In genomic region chr21:39349211-39350093, GRCh38 we compare ENCODE assay signal across 8 cellular contexts. TPM values are rescaled to one million over a fixed set of nuclear protein-coding genes. Genes with fewer than 3 reads are reported as not detected.
A peak's percentile ranks its signal among the peaks of the same experiment; 100 is the strongest.
DNase-seq lines count a peak whose midpoint lies in the region; ATAC-seq and TF ChIP-seq lines count a peak whose summit lies in the region.

No MANE protein-coding gene starts in this region.

- H3K9me3 ChIP-seq in ovary = no peaks in the 10 kb centered on the region
- no peaks in the 10 kb centered on the region for H3K9me3 ChIP-seq in thyroid gland

- H3K4me1 ChIP-seq in ovary (ENCODE audit: insufficient read depth) = peaks cover 3% of the 10 kb centered on the region
- peaks cover 5 to 6% of the 10 kb centered on the region in 2 donors for H3K4me1 ChIP-seq in thyroid gland

- H3K9me3 Mint-ChIP-seq in activated naive CD8-positive, alpha-beta T cell treated with anti-CD3 and anti-CD28 coated beads for 36 hours = no peaks in the 10 kb centered on the region

- H3K27me3 Mint-ChIP-seq in activated naive CD8-positive, alpha-beta T cell treated with anti-CD3 and anti-CD28 coated beads for 36 hours = no peaks in the 10 kb centered on the region

- H3K27ac Mint-ChIP-seq in activated naive CD8-positive, alpha-beta T cell treated with anti-CD3 and anti-CD28 coated beads for 36 hours = peak overlapping the region; percentile 99

- H3K4me3 ChIP-seq in ovary = peak overlapping the region; percentile 53
- peak overlapping the region in 2 of 3 donors; percentile 7 to 64 for H3K4me3 ChIP-seq in thyroid gland (replicated peaks in 1 of 3)

- intact Hi-C loops in Right ventricle myocardium inferior (cut with DNase I) = loop anchor here (2.0 kb wide), 3 partner anchors 31 to 39 kb away; partner anchors contain the start of gene BRWD1
- intact Hi-C loops in ovary (cut with DNase I) = loop anchor here in 3 of 4 donors (2.0 to 5.0 kb wide), 3 partner anchors 37 to 39 kb away; partner anchors contain the start of gene BRWD1 (in 1 of the 3)
- intact Hi-C loops in thyroid gland (cut with DNase I) = loop anchor here (2.0 to 5.0 kb wide), 2 partner anchors 37 to 38 kb away; partner anchors contain the start of gene BRWD1

- WGBS in ovary, 3 donors = 4 to 17% (median 8%) methylated on average over 32 to 56 of the region's 56 CpGs
- 9 to 10% methylated on average over 32 to 43 of the region's 56 CpGs for WGBS in thyroid gland, 2 donors

- H3K27me3 ChIP-seq in ovary (no peaks in the 10 kb centered on the region), thyroid gland (no peaks in the 10 kb centered on the region)

- DNase-seq in NCI-H1105 (lab: John Stamatoyannopoulos, UW) (peak; percentile 98), SKM-1 (lab: John Stamatoyannopoulos, UW; ENCODE audit: unreplicated experiment) (peak; percentile 90), Right ventricle myocardium inferior (ENCODE audit: missing footprints) (peak; percentile 98), ovary (peak; percentile 94 to 98 (median 95)), thyroid gland (peak; percentile 99)
- peak; percentile 98 for DNase-seq in activated naive CD8-positive, alpha-beta T cell treated with anti-CD3 and anti-CD28 coated beads for 36 hours

- H3K4me3 Mint-ChIP-seq in activated naive CD8-positive, alpha-beta T cell treated with anti-CD3 and anti-CD28 coated beads for 36 hours = peak overlapping the region; percentile 99

- TF ChIP-seq POLR2A in GM10847 (IDR thresholded peaks at IDR 0.05; ENCODE audit: extremely low read depth, insufficient read length) (peak; percentile 66), ovary (IDR thresholded peaks at IDR 0.05) (no peak), thyroid gland (IDR thresholded peaks at IDR 0.05) (peak in 1 of 2 donors; percentile 25)

- H3K27ac ChIP-seq in ovary = peak overlapping the region; percentile 95
- peak overlapping the region; percentile 52 to 83 (median 74) for H3K27ac ChIP-seq in thyroid gland

- H3K36me3 Mint-ChIP-seq in activated naive CD8-positive, alpha-beta T cell treated with anti-CD3 and anti-CD28 coated beads for 36 hours = peaks cover 31% of the 10 kb centered on the region

- peak; percentile 86 for ATAC-seq in HG02642 (IDR thresholded peaks at IDR 0.05; ENCODE audit: poor library complexity, unreplicated experiment)
- ATAC-seq in Right ventricle myocardium inferior = peak; percentile 96

- peaks cover 31% of the 10 kb centered on the region for H3K4me1 Mint-ChIP-seq in activated naive CD8-positive, alpha-beta T cell treated with anti-CD3 and anti-CD28 coated beads for 36 hours

- no peak for TF ChIP-seq EP300 in ovary (IDR thresholded peaks at IDR 0.05)

- no peak for TF ChIP-seq CTCF in ovary (IDR thresholded peaks at IDR 0.05)
- no peak for TF ChIP-seq CTCF in thyroid gland (IDR thresholded peaks at IDR 0.05)

- H3K36me3 ChIP-seq in ovary = no peaks in the 10 kb centered on the region
- H3K36me3 ChIP-seq in thyroid gland = no peaks in the 10 kb centered on the region

RNA-seq across cellular contexts. Expression of gene HMGN1, which starts 0.6 kb away (rescaled TPM):
- total RNA-seq in activated naive CD8-positive, alpha-beta T cell treated with anti-CD3 and anti-CD28 coated beads for 36 hours = 100 to 1,000 TPM; 432 to 501 TPM
- total RNA-seq in Right ventricle myocardium inferior (69.1 TPM), ovary (100 to 1,000 TPM in 6 of 7 donors, 10 to 100 TPM in 1; 70.2 to 209 (median 145) TPM), thyroid gland (100 to 1,000 TPM; 170 to 255 (median 207) TPM)
- polyA plus RNA-seq in ovary = 100 to 1,000 TPM; 105 to 201 TPM

RNA-seq across cellular contexts. Expression of gene BRWD1, which starts 36.0 kb away (rescaled TPM):
- total RNA-seq in activated naive CD8-positive, alpha-beta T cell treated with anti-CD3 and anti-CD28 coated beads for 36 hours = 10 to 100 TPM; 16.5 to 18.2 TPM
- total RNA-seq in Right ventricle myocardium inferior = 29.1 TPM
- total RNA-seq in ovary = 10 to 100 TPM; 43.5 to 73.0 (median 51.2) TPM
- polyA plus RNA-seq in ovary = 10 to 100 TPM; 15.7 to 25.0 TPM
- 100 to 1,000 TPM in 1 of 4 donors, 10 to 100 TPM in 3; 66.6 to 125 (median 85.3) TPM for total RNA-seq in thyroid gland

Comparison
In these comparisons a context has a peak if more than half of its experiments do, and no peak if none do; other contexts are left out.
1. Peak in every context shown above with its lines: DNase-seq, ATAC-seq, H3K4me3 ChIP-seq and H3K27ac ChIP-seq.